ENCODE assay signal across 22 cellular contexts in the genomic region with DNA sequence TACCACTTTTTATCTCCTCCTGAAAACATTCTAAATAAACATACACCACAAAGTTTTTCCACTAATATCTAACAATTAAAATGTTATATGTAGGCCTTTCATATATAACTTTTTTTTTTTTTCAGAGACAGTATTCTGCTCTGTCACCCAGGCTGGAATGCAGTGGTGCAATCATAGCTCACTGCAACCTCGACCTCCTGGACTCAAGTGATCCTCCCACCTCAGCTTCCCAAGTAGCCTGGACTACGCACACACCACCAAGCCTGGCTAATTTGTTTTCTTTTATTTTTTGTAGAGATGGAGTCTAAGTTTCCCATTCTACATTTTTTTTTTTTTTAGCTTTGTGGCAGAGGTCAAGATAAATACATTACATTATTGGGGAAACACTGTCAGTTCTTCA.
"Had no signal": no experiment of that assay in that cellular context is flagged by ENCODE, and none has a peak within 500 bp of the region (broad histone marks: within the 10 kb centered on the region; RNA-seq: fewer than 3 reads in every experiment).

No MANE protein-coding gene starts in this region.

- H3K27me3 Mint-ChIP-seq: activated CD4-positive, alpha-beta T cell treated with anti-CD3 and anti-CD28 coated beads, Interleukin-2, amount 10 ng/mL, durations not matched to agents 24 days and 14 days; activated CD8-positive, alpha-beta T cell treated with anti-CD3 and anti-CD28 coated beads for 36 hours; activated T-cell treated with anti-CD3 and anti-CD28 coated beads, Interleukin-2, amount 50 U/mL, for 24 hours; T-cell had no signal

- H3K4me3 Mint-ChIP-seq: activated CD4-positive, alpha-beta T cell treated with anti-CD3 and anti-CD28 coated beads, Interleukin-2, amount 10 ng/mL, durations not matched to agents 24 days and 14 days; activated CD8-positive, alpha-beta T cell treated with anti-CD3 and anti-CD28 coated beads for 36 hours; activated naive CD4-positive, alpha-beta T cell treated with anti-CD3 and anti-CD28 coated beads for 36 hours; activated T-cell treated with anti-CD3 and anti-CD28 coated beads, Interleukin-2, amount 50 U/mL, for 24 hours; T-cell had no signal

- DNase-seq: activated CD4-positive, alpha-beta T cell treated with anti-CD3 and anti-CD28 coated beads, Interleukin-2, amount 10 ng/mL, durations not matched to agents 24 days and 14 days; activated CD4-positive, CD25-positive, alpha-beta regulatory T cell; activated CD8-positive, alpha-beta T cell treated with anti-CD3 and anti-CD28 coated beads for 36 hours; activated naive CD4-positive, alpha-beta T cell treated with anti-CD3 and anti-CD28 coated beads for 36 hours; activated T-cell treated with anti-CD3 and anti-CD28 coated beads, Interleukin-2, amount 50 U/mL, for 24 hours; aorta; cerebellar nuclear complex; effector CD4-positive, alpha-beta T cell; hypothalamus; kidney; left ventricle myocardium inferior; mammary epithelial cell; occipital lobe; stimulated activated CD4-positive, alpha-beta T cell treated with anti-CD3 and anti-CD28 coated beads, Interleukin-12 subunit alpha, Interleukin-12 subunit beta, amount 100 ng/mL, for 4 hours; stimulated activated CD4-positive, alpha-beta T cell treated with anti-CD3 and anti-CD28 coated beads, Interleukin-1b, Interleukin-23, amount 100 ng/mL, for 48 hours; stimulated activated naive CD8-positive, alpha-beta T cell treated with anti-CD3 and anti-CD28 coated beads, Interleukin-15, Interleukin-2, amounts not matched to agents 100 U/mL and 50 U/mL, for 24 hours; substantia nigra; T-cell; T-helper 9 cell; tibial artery had no signal

- H3K27ac Mint-ChIP-seq: activated CD4-positive, alpha-beta T cell treated with anti-CD3 and anti-CD28 coated beads, Interleukin-2, amount 10 ng/mL, durations not matched to agents 24 days and 14 days; activated CD8-positive, alpha-beta T cell treated with anti-CD3 and anti-CD28 coated beads for 36 hours; activated naive CD4-positive, alpha-beta T cell treated with anti-CD3 and anti-CD28 coated beads for 36 hours; activated T-cell treated with anti-CD3 and anti-CD28 coated beads, Interleukin-2, amount 50 U/mL, for 24 hours; T-cell had no signal

- ATAC-seq: activated CD8-positive, alpha-beta T cell treated with anti-CD3 and anti-CD28 coated beads for 36 hours; esophagus mucosa; stimulated activated naive CD8-positive, alpha-beta T cell treated with anti-CD3 and anti-CD28 coated beads, Interleukin-15, Interleukin-2, amounts not matched to agents 100 U/mL and 50 U/mL, for 24 hours; T-cell had no signal

- H3K36me3 ChIP-seq: breast epithelium, left ventricle myocardium inferior, tibial artery had no signal

- H3K4me1 ChIP-seq: breast epithelium, left ventricle myocardium inferior, tibial artery had no signal

- H3K9me3 ChIP-seq: breast epithelium, left ventricle myocardium inferior, tibial artery had no signal

- H3K9me3 Mint-ChIP-seq: activated CD4-positive, alpha-beta T cell treated with anti-CD3 and anti-CD28 coated beads, Interleukin-2, amount 10 ng/mL, durations not matched to agents 24 days and 14 days had no signal

- H3K4me1 Mint-ChIP-seq: activated CD4-positive, alpha-beta T cell treated with anti-CD3 and anti-CD28 coated beads, Interleukin-2, amount 10 ng/mL, durations not matched to agents 24 days and 14 days; T-cell had no signal

- H3K36me3 Mint-ChIP-seq: T-cell had no signal

- H3K27me3 ChIP-seq: breast epithelium, tibial artery had no signal

- H3K4me3 ChIP-seq: breast epithelium, left ventricle myocardium inferior, tibial artery had no signal
